Comparison of ENCODE assay signal across 13 cellular contexts in genomic region chr15:65182538-65182937, GRCh38. TPM values are rescaled to one million over a fixed set of nuclear protein-coding genes. Genes with fewer than 3 reads are reported as not detected.
A peak's percentile ranks its signal among the peaks of the same experiment; 100 is the strongest.
DNase-seq lines count a peak whose midpoint lies in the region; ATAC-seq and TF ChIP-seq lines count a peak whose summit lies in the region.
"Had no signal": no experiment of that assay in that cellular context is flagged by ENCODE, and none has a peak within 500 bp of the region (broad histone marks: within the 10 kb centered on the region; RNA-seq: fewer than 3 reads in every experiment).

No MANE protein-coding gene starts in this region.

- H3K9ac ChIP-seq in BLaER1 treated with 17β-estradiol and CSF1 and Interleukin-3, amounts not matched to agents 10 nM and 100 nM: peak overlapping the region; percentile 93 to 99 (median 97); a peak in 20 of 22 replicates

- H3K9me3 ChIP-seq in BLaER1 treated with 17β-estradiol and CSF1 and Interleukin-3, amounts not matched to agents 10 nM and 100 nM (replicated peaks in 1 of 11): no peaks in the 10 kb centered on the region
- no peaks in the 10 kb centered on the region for H3K9me3 ChIP-seq in naive thymus-derived CD4-positive, alpha-beta T cell (ENCODE audit: control insufficient read depth in 2 of 3, low read length in 3 of 3)
- H3K9me3 ChIP-seq: adrenal gland, ovary, transverse colon had no signal

- H3K27me3 ChIP-seq in BLaER1 treated with 17β-estradiol and CSF1 and Interleukin-3, amounts not matched to agents 10 nM and 100 nM: no peaks in the 10 kb centered on the region
- no peaks in the 10 kb centered on the region for H3K27me3 ChIP-seq in naive thymus-derived CD4-positive, alpha-beta T cell (ENCODE audit: control insufficient read depth in 2 of 2, insufficient read depth in 2 of 2, low read length in 2 of 2)
- H3K27me3 ChIP-seq: adrenal gland, ovary, transverse colon had no signal

- TF ChIP-seq CTCF in GM20000 (IDR thresholded peaks at IDR 0.05; ENCODE audit: extremely low read depth, missing control alignments): no peak

- POLR2A ChIA-PET in naive thymus-derived CD4-positive, alpha-beta T cell (lab: Charles Lee): interaction anchor here (1.0 to 1.6 kb wide), 2 partner anchors 104 to 122 kb away, joined by 4 to 8 read pairs; partner anchors contain the start of genes PARP16 and RNU5B-1

- peaks cover 65% of the 10 kb centered on the region for H3K36me3 Mint-ChIP-seq in activated T-helper 17 cell treated with anti-CD3 and anti-CD28 coated beads, Interleukin-2, amount 50 U/mL, for 72 hours (ENCODE audit: low read depth)
- peaks cover 0 to 8% (median 0%) of the 10 kb centered on the region in 5 donors for H3K36me3 Mint-ChIP-seq in naive thymus-derived CD4-positive, alpha-beta T cell

- CTCF ChIA-PET in naive thymus-derived CD4-positive, alpha-beta T cell (lab: Charles Lee): interaction anchor here (0.6 kb wide), 1 partner anchor 126 kb away, joined by 3 read pairs; no protein-coding TSS in a partner anchor

- no peak overlapping the region for H3K27ac Mint-ChIP-seq in activated T-helper 17 cell treated with anti-CD3 and anti-CD28 coated beads, Interleukin-2, amount 50 U/mL, for 72 hours
- peak overlapping the region in 7 of 9 donors; percentile 33 to 96 (median 90) for H3K27ac Mint-ChIP-seq in naive thymus-derived CD4-positive, alpha-beta T cell

- H3K4me1 Mint-ChIP-seq in activated T-helper 17 cell treated with anti-CD3 and anti-CD28 coated beads, Interleukin-2, amount 50 U/mL, for 72 hours: no peaks in the 10 kb centered on the region
- H3K4me1 Mint-ChIP-seq in naive thymus-derived CD4-positive, alpha-beta T cell: peaks cover 14 to 53% (median 41%) of the 10 kb centered on the region in 7 donors

- H3K4me3 ChIP-seq in BLaER1 treated with 17β-estradiol and CSF1 and Interleukin-3, amounts not matched to agents 10 nM and 100 nM: peak overlapping the region; percentile 83 to 98 (median 93); a peak in 17 of 20 replicates
- no peak overlapping the region for H3K4me3 ChIP-seq in naive thymus-derived CD4-positive, alpha-beta T cell (ENCODE audit: low read length)

- H3K4me1 ChIP-seq in BLaER1 treated with 17β-estradiol and CSF1 and Interleukin-3, amounts not matched to agents 10 nM and 100 nM: peaks cover 23 to 33% (median 27%) of the 10 kb centered on the region in 10 experiments
- H3K4me1 ChIP-seq in naive thymus-derived CD4-positive, alpha-beta T cell (ENCODE audit: control insufficient read depth in 2 of 2, insufficient read depth in 2 of 2, low read length in 2 of 2): peaks cover 4% of the 10 kb centered on the region in 2 donors

- H3K9me3 Mint-ChIP-seq in activated T-helper 17 cell treated with anti-CD3 and anti-CD28 coated beads, Interleukin-2, amount 50 U/mL, for 72 hours: no peaks in the 10 kb centered on the region
- peaks cover 0 to 2% (median 0%) of the 10 kb centered on the region in 11 donors for H3K9me3 Mint-ChIP-seq in naive thymus-derived CD4-positive, alpha-beta T cell

- H4K20me1 ChIP-seq in BLaER1 treated with 17β-estradiol and CSF1 and Interleukin-3, amounts not matched to agents 10 nM and 100 nM: peaks cover 36 to 64% (median 55%) of the 10 kb centered on the region in 11 experiments; a peak in 19 of 22 replicates

- H3K27ac ChIP-seq in BLaER1 treated with 17β-estradiol and CSF1 and Interleukin-3, amounts not matched to agents 10 nM and 100 nM: peak overlapping the region in 10 of 11 experiments; percentile 25 to 98 (median 94); a peak in 11 of 22 replicates
- H3K27ac ChIP-seq in naive thymus-derived CD4-positive, alpha-beta T cell (ENCODE audit: low read depth, low read length): no peak overlapping the region
- H3K27ac ChIP-seq: ovary had no signal

- H3K36me3 ChIP-seq in BLaER1 treated with 17β-estradiol and CSF1 and Interleukin-3, amounts not matched to agents 10 nM and 100 nM: peaks cover 31 to 56% (median 45%) of the 10 kb centered on the region in 11 experiments
- H3K36me3 ChIP-seq in naive thymus-derived CD4-positive, alpha-beta T cell (ENCODE audit: control insufficient read depth in 2 of 3, insufficient read depth in 3 of 3, low read length in 3 of 3): peaks cover 0 to 31% (median 9%) of the 10 kb centered on the region in 3 experiments
- H3K36me3 ChIP-seq: ovary had no signal

- no peaks in the 10 kb centered on the region for H3K27me3 Mint-ChIP-seq in activated T-helper 17 cell treated with anti-CD3 and anti-CD28 coated beads, Interleukin-2, amount 50 U/mL, for 72 hours
- no peaks in the 10 kb centered on the region for H3K27me3 Mint-ChIP-seq in naive thymus-derived CD4-positive, alpha-beta T cell

- DNase-seq in GM20000 (ENCODE audit: low spot score): peak; percentile 24
- no peak for DNase-seq in naive thymus-derived CD4-positive, alpha-beta T cell
- DNase-seq in NCI-H2196 treated with DMSO at 0.1 percent for 48 hours (lab: John Stamatoyannopoulos, UW; ENCODE audit: unreplicated experiment): no peak
- DNase-seq: NK-92 treated with Interleukin-12 subunit alpha and Interleukin-12 subunit beta, amount 100 ng/mL, for 24 hours; ovary; stimulated activated CD4-positive, alpha-beta T cell treated with anti-CD3 and anti-CD28 coated beads, Interleukin-4, amount 100 ng/mL, for 24 hours; transverse colon had no signal

- H3K4me3 Mint-ChIP-seq in activated T-helper 17 cell treated with anti-CD3 and anti-CD28 coated beads, Interleukin-2, amount 50 U/mL, for 72 hours: peak overlapping the region; percentile 94
- H3K4me3 Mint-ChIP-seq in naive thymus-derived CD4-positive, alpha-beta T cell: peak overlapping the region; percentile 89 to 96 (median 94)

- ATAC-seq in activated T-helper 17 cell treated with anti-CD3 and anti-CD28 coated beads, Interleukin-2, amount 50 U/mL, for 72 hours (replicated peaks): no peak
- no peak for ATAC-seq in naive thymus-derived CD4-positive, alpha-beta T cell
- ATAC-seq in GM18498 (IDR thresholded peaks at IDR 0.05; ENCODE audit: unreplicated experiment) (no peak), HG03025 (IDR thresholded peaks at IDR 0.05; ENCODE audit: low FRiP score, unreplicated experiment) (no peak), esophagus mucosa (no peak)

- peak overlapping the region; percentile 78 to 93 (median 87) for H3K4me2 ChIP-seq in BLaER1 treated with 17β-estradiol and CSF1 and Interleukin-3, amounts not matched to agents 10 nM and 100 nM

- intact Hi-C loops in naive thymus-derived CD4-positive, alpha-beta T cell (cut with micrococcal nuclease): loop anchor here in 1 of 2 donors (10.0 kb wide), 1 partner anchor 1908 kb away; the partner anchor contains the start of gene APH1B

RNA-seq across cellular contexts. Expression of gene CLPX, which starts 2.6 kb away (rescaled TPM):
- 10 to 100 TPM; 61.1 to 74.2 TPM for total RNA-seq in activated T-helper 17 cell treated with anti-CD3 and anti-CD28 coated beads, Interleukin-2, amount 50 U/mL, for 72 hours
- total RNA-seq in naive thymus-derived CD4-positive, alpha-beta T cell: 10 to 100 TPM; 33.4 to 56.3 (median 51.1) TPM
- polyA plus RNA-seq in naive thymus-derived CD4-positive, alpha-beta T cell: 10 to 100 TPM; 34.1 to 37.0 TPM
- total RNA-seq in esophagus mucosa: 49.3 TPM

RNA-seq across cellular contexts. Expression of gene CILP, which starts 28.7 kb away (rescaled TPM):
- under 1 TPM; 0.05 to 0.09 TPM for total RNA-seq in activated T-helper 17 cell treated with anti-CD3 and anti-CD28 coated beads, Interleukin-2, amount 50 U/mL, for 72 hours
- total RNA-seq in naive thymus-derived CD4-positive, alpha-beta T cell: under 1 TPM; 0.05 to 0.49 (median 0.44) TPM
- under 1 TPM in 1 of 2 donors, not detected in 1; 0.10 TPM for polyA plus RNA-seq in naive thymus-derived CD4-positive, alpha-beta T cell
- total RNA-seq in esophagus mucosa: 0.64 TPM

RNA-seq across cellular contexts. Expression of gene PDCD7, which starts 48.9 kb away (rescaled TPM):
- 10 to 100 TPM; 22.0 to 36.7 TPM for total RNA-seq in activated T-helper 17 cell treated with anti-CD3 and anti-CD28 coated beads, Interleukin-2, amount 50 U/mL, for 72 hours
- total RNA-seq in naive thymus-derived CD4-positive, alpha-beta T cell: 10 to 100 TPM; 23.0 to 38.6 (median 36.9) TPM
- polyA plus RNA-seq in naive thymus-derived CD4-positive, alpha-beta T cell: 10 to 100 TPM; 10.6 to 26.5 TPM
- total RNA-seq in esophagus mucosa: 18.6 TPM
